19 cellular contexts compared by ENCODE assay signal in genomic region chr16:49836668-49837067, GRCh38. TPM values are rescaled to one million over a fixed set of nuclear protein-coding genes. Genes with fewer than 3 reads are reported as not detected.
DNase-seq lines count a peak whose midpoint lies in the region; ATAC-seq and TF ChIP-seq lines count a peak whose summit lies in the region.
"Had no signal": no experiment of that assay in that cellular context is flagged by ENCODE, and none has a peak within 500 bp of the region (broad histone marks: within the 10 kb centered on the region; RNA-seq: fewer than 3 reads in every experiment).

No MANE protein-coding gene starts in this region.

- H3K27ac ChIP-seq in BLaER1 treated with 17β-estradiol and CSF1 and Interleukin-3, amounts not matched to agents 10 nM and 100 nM = peak overlapping the region in 9 of 11 experiments; percentile 90 to 100 (median 99); a peak in 17 of 22 replicates
- peak overlapping the region; percentile 34 for H3K27ac ChIP-seq in muscle layer of colon (ENCODE audit: low read depth, low read length)
- peak overlapping the region; percentile 79 for H3K27ac ChIP-seq in stomach smooth muscle (ENCODE audit: low read length)
- no peak overlapping the region for H3K27ac ChIP-seq in CD8-positive, alpha-beta T cell (ENCODE audit: low read depth, low read length)

- H3K27me3 Mint-ChIP-seq in chondrocyte (ENCODE audit: low read depth) (peaks cover 18% of the 10 kb centered on the region), T-helper 17 cell (peaks cover 40% of the 10 kb centered on the region)
- peaks cover 33% of the 10 kb centered on the region for H3K27me3 Mint-ChIP-seq in CD8-positive, alpha-beta T cell (ENCODE audit: low read depth)

- H3K36me3 Mint-ChIP-seq in chondrocyte (ENCODE audit: low read depth) (no peaks in the 10 kb centered on the region), T-helper 17 cell (ENCODE audit: low read depth) (peaks cover 8% of the 10 kb centered on the region)
- no peaks in the 10 kb centered on the region for H3K36me3 Mint-ChIP-seq in CD8-positive, alpha-beta T cell

- peaks cover 46 to 100% (median 98%) of the 10 kb centered on the region in 10 experiments for H3K4me1 ChIP-seq in BLaER1 treated with 17β-estradiol and CSF1 and Interleukin-3, amounts not matched to agents 10 nM and 100 nM
- peaks cover 66% of the 10 kb centered on the region for H3K4me1 ChIP-seq in muscle layer of colon (ENCODE audit: insufficient read depth, low read length)
- peaks cover 71% of the 10 kb centered on the region for H3K4me1 ChIP-seq in stomach smooth muscle (ENCODE audit: control insufficient read depth, insufficient read depth, low read length)
- H3K4me1 ChIP-seq in CD8-positive, alpha-beta T cell (ENCODE audit: insufficient read depth, low read length) = no peaks in the 10 kb centered on the region

- no peak for ATAC-seq in T-helper 17 cell
- no peak for ATAC-seq in CD8-positive, alpha-beta T cell

- peak overlapping the region; percentile 91 to 100 (median 99); a peak in 21 of 22 replicates for H3K4me2 ChIP-seq in BLaER1 treated with 17β-estradiol and CSF1 and Interleukin-3, amounts not matched to agents 10 nM and 100 nM

- H3K4me3 Mint-ChIP-seq in chondrocyte (ENCODE audit: unreplicated experiment) (no peak overlapping the region), T-helper 17 cell (no peak overlapping the region)
- no peak overlapping the region for H3K4me3 Mint-ChIP-seq in CD8-positive, alpha-beta T cell
- H3K4me3 Mint-ChIP-seq: CD4-positive, alpha-beta T cell had no signal

- no peaks in the 10 kb centered on the region for H3K9me3 Mint-ChIP-seq in chondrocyte (ENCODE audit: low read depth)
- H3K9me3 Mint-ChIP-seq in CD8-positive, alpha-beta T cell = no peaks in the 10 kb centered on the region
- H3K9me3 Mint-ChIP-seq: CD4-positive, alpha-beta T cell had no signal

- H3K27ac Mint-ChIP-seq in chondrocyte (ENCODE audit: unreplicated experiment) (peak overlapping the region; percentile 22), T-helper 17 cell (no peak overlapping the region)
- no peak overlapping the region for H3K27ac Mint-ChIP-seq in CD8-positive, alpha-beta T cell
- H3K27ac Mint-ChIP-seq: CD4-positive, alpha-beta T cell had no signal

- peak overlapping the region in 9 of 11 experiments; percentile 80 to 98 (median 94); a peak in 17 of 22 replicates for H3K9ac ChIP-seq in BLaER1 treated with 17β-estradiol and CSF1 and Interleukin-3, amounts not matched to agents 10 nM and 100 nM
- no peak overlapping the region for H3K9ac ChIP-seq in muscle layer of colon (ENCODE audit: low read length)
- H3K9ac ChIP-seq in stomach smooth muscle (ENCODE audit: low read length in 2 of 2) = no peak overlapping the region

- H3K9me3 ChIP-seq in BLaER1 treated with 17β-estradiol and CSF1 and Interleukin-3, amounts not matched to agents 10 nM and 100 nM (replicated peaks in 1 of 11) = no peaks in the 10 kb centered on the region
- no peaks in the 10 kb centered on the region for H3K9me3 ChIP-seq in muscle layer of colon (ENCODE audit: low read length)
- H3K9me3 ChIP-seq in stomach smooth muscle (ENCODE audit: control insufficient read depth in 2 of 2, low read length in 2 of 2) = no peaks in the 10 kb centered on the region
- no peaks in the 10 kb centered on the region for H3K9me3 ChIP-seq in T-helper 17 cell (ENCODE audit: control insufficient read depth, low read length, poor library complexity, severe bottlenecking)
- no peaks in the 10 kb centered on the region for H3K9me3 ChIP-seq in CD8-positive, alpha-beta T cell (ENCODE audit: low read length)
- H3K9me3 ChIP-seq: SJCRH30 had no signal

- H3K4me3 ChIP-seq in BLaER1 treated with 17β-estradiol and CSF1 and Interleukin-3, amounts not matched to agents 10 nM and 100 nM = peak overlapping the region in 3 of 10 experiments; percentile 13 to 60 (median 59); a peak in 4 of 20 replicates
- H3K4me3 ChIP-seq in muscle layer of colon (ENCODE audit: low read depth in 1 of 2, low read length in 2 of 2) (no peak overlapping the region), stomach smooth muscle (ENCODE audit: low read length in 2 of 2) (no peak overlapping the region)
- H3K4me3 ChIP-seq in CD8-positive, alpha-beta T cell (ENCODE audit: low read depth, low read length) = no peak overlapping the region
- H3K4me3 ChIP-seq: SJCRH30 had no signal

- H3K27me3 ChIP-seq in BLaER1 treated with 17β-estradiol and CSF1 and Interleukin-3, amounts not matched to agents 10 nM and 100 nM = peaks cover 0 to 8% (median 0%) of the 10 kb centered on the region in 11 experiments; a peak in 2 of 22 replicates
- H3K27me3 ChIP-seq in muscle layer of colon (ENCODE audit: control insufficient read depth in 1 of 2, insufficient read depth in 2 of 2, low read length in 2 of 2) = peaks cover 0 to 4% of the 10 kb centered on the region in 2 donors
- peaks cover 2 to 5% of the 10 kb centered on the region in 2 donors for H3K27me3 ChIP-seq in stomach smooth muscle (ENCODE audit: control insufficient read depth in 1 of 2, insufficient read depth in 2 of 2, low read length in 2 of 2)
- H3K27me3 ChIP-seq in CD8-positive, alpha-beta T cell (ENCODE audit: insufficient read depth, low read length) = no peaks in the 10 kb centered on the region
- H3K27me3 ChIP-seq: SJCRH30 had no signal

- POLR2A ChIA-PET in CD8-positive, alpha-beta T cell (lab: Charles Lee) = no interaction called here

- H3K4me1 Mint-ChIP-seq in chondrocyte (ENCODE audit: low read depth) (peaks cover 50% of the 10 kb centered on the region), T-helper 17 cell (peaks cover 6% of the 10 kb centered on the region)
- no peaks in the 10 kb centered on the region for H3K4me1 Mint-ChIP-seq in CD8-positive, alpha-beta T cell (ENCODE audit: low read depth)

- no peaks in the 10 kb centered on the region for H3K36me3 ChIP-seq in BLaER1 treated with 17β-estradiol and CSF1 and Interleukin-3, amounts not matched to agents 10 nM and 100 nM
- H3K36me3 ChIP-seq in muscle layer of colon (ENCODE audit: insufficient read depth, low read length) (no peaks in the 10 kb centered on the region), stomach smooth muscle (ENCODE audit: control insufficient read depth in 2 of 2, insufficient read depth in 2 of 2, low read length in 2 of 2) (no peaks in the 10 kb centered on the region)
- no peaks in the 10 kb centered on the region for H3K36me3 ChIP-seq in CD8-positive, alpha-beta T cell (ENCODE audit: insufficient read depth, low read length)
- H3K36me3 ChIP-seq: SJCRH30 had no signal

- no peak for DNase-seq in chondrocyte (ENCODE audit: low spot score)
- no peak for DNase-seq in T-helper 17 cell
- no peak for DNase-seq in CD8-positive, alpha-beta T cell
- no peak for DNase-seq in NK-92 treated with Interleukin-12 subunit alpha and Interleukin-12 subunit beta, amount 100 ng/mL, for 24 hours (lab: John Stamatoyannopoulos, UW)
- DNase-seq in kidney glomerular epithelial cell (lab: John Stamatoyannopoulos, UW) = no peak
- DNase-seq: activated CD4-positive, CD25-positive, alpha-beta regulatory T cell treated with anti-CD3 and anti-CD28 coated beads, Interleukin-2, amount 50 U/mL, for 72 hours; CD4-positive, alpha-beta T cell; central memory CD4-positive, alpha-beta T cell; DMS53; kidney; NCI-H1092 treated with DMSO at 0.1 percent for 48 hours; OCI-M1; SJCRH30; stimulated activated CD4-positive, alpha-beta T cell treated with anti-CD3 and anti-CD28 coated beads, Interleukin-4, amount 100 ng/mL, for 24 hours; T-helper 9 cell had no signal

- TF ChIP-seq CTCF in chondrocyte (IDR thresholded peaks at IDR 0.05) = no peak
- TF ChIP-seq CTCF in CD8-positive, alpha-beta T cell (IDR thresholded peaks at IDR 0.05) = no peak

- intact Hi-C loops in CD8-positive, alpha-beta T cell (cut with DNase I, micrococcal nuclease) = no loop called here

- no peaks in the 10 kb centered on the region for H4K20me1 ChIP-seq in BLaER1 treated with 17β-estradiol and CSF1 and Interleukin-3, amounts not matched to agents 10 nM and 100 nM

- CTCF ChIA-PET in CD8-positive, alpha-beta T cell (lab: Charles Lee) = no interaction called here

RNA-seq across cellular contexts. Expression of gene ZNF423, which starts 19.2 kb away (rescaled TPM):
- total RNA-seq in chondrocyte (4.7 to 7.9 TPM (median 5.0 TPM) in 3 replicates), T-helper 17 cell (not detected)
- not detected for total RNA-seq in CD8-positive, alpha-beta T cell
- total RNA-seq: CD4-positive, alpha-beta T cell; HT1080 had no signal

Comparison
In these comparisons a context has a peak if more than half of its experiments do, and no peak if none do; other contexts are left out.
1. H3K9ac ChIP-seq: peak in BLaER1 treated with 17β-estradiol and CSF1 and Interleukin-3, amounts not matched to agents 10 nM and 100 nM (9 of 11); none in muscle layer of colon (single experiment) and stomach smooth muscle (0 of 2).